In the genomic region with DNA sequence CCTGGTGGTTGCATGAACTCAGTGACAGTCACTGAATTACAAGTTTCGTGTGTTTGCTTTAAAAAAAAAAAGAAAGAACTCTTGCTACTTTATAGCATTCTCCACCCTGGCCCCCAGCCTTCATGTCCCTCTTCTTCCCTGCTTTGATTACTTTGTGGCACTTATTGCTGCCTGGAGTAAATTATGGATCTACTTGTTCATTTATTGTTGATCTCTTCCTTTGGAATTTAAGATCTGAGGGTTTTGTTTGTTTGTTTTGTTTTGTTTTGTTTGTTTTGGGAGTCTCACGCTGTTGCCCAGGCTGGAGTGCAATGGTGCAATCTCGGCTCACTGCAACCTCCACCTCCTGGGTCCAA, we compare ENCODE assay signal across 15 cellular contexts.
DNase-seq lines count a peak whose midpoint lies in the region; ATAC-seq and TF ChIP-seq lines count a peak whose summit lies in the region.
"Had no signal": no experiment of that assay in that cellular context is flagged by ENCODE, and none has a peak within 500 bp of the region (broad histone marks: within the 10 kb centered on the region; RNA-seq: fewer than 3 reads in every experiment).

No MANE protein-coding gene starts in this region.

- H3K9me3 ChIP-seq in AG04450 (ENCODE audit: control insufficient read depth, insufficient read depth, low read length): no peaks in the 10 kb centered on the region; the same call in 1 of the 2 replicates
- H3K9me3 ChIP-seq in mesenchymal stem cell (ENCODE audit: control insufficient read depth, low read length): no peaks in the 10 kb centered on the region
- no peaks in the 10 kb centered on the region for H3K9me3 ChIP-seq in psoas muscle
- H3K9me3 ChIP-seq: left lung had no signal

- CTCF ChIA-PET in AG04450 (lab: Charles Lee): interaction anchor here (0.5 to 1.3 kb wide), 4 partner anchors 209 to 249 kb away, joined by 3 read pairs; no protein-coding TSS in a partner anchor

- no peak overlapping the region for H2BK15ac ChIP-seq in mesenchymal stem cell (ENCODE audit: low read depth, poor library complexity, severe bottlenecking)

- no peak overlapping the region for H2BK12ac ChIP-seq in mesenchymal stem cell (ENCODE audit: low read length in 2 of 2)

- no peak overlapping the region for H2BK120ac ChIP-seq in mesenchymal stem cell (ENCODE audit: low read depth, low read length)

- no peak overlapping the region for H3K4ac ChIP-seq in mesenchymal stem cell (ENCODE audit: low read depth in 1 of 2, low read length in 2 of 2)

- H3K23ac ChIP-seq in mesenchymal stem cell (ENCODE audit: low read length in 2 of 2): no peak overlapping the region

- H2BK5ac ChIP-seq in mesenchymal stem cell (ENCODE audit: low read depth, low read length, poor library complexity, severe bottlenecking): no peak overlapping the region

- 84% methylated on average over 2 of the region's 3 CpGs for WGBS in mesenchymal stem cell
- WGBS in psoas muscle, 3 donors: 86 to 92% (median 88%) methylated on average over 3 of the region's 3 CpGs

- no peak overlapping the region for H2AFZ ChIP-seq in mesenchymal stem cell (ENCODE audit: low read depth, low read length)

- no peak overlapping the region for H3K4me2 ChIP-seq in mesenchymal stem cell (ENCODE audit: low read length, poor library complexity, severe bottlenecking)

- H3K27me3 Mint-ChIP-seq in activated T-helper 17 cell treated with anti-CD3 and anti-CD28 coated beads, Interleukin-2, amount 50 U/mL, for 72 hours: no peaks in the 10 kb centered on the region
- H3K27me3 Mint-ChIP-seq: stimulated activated memory B cell treated with anti-CD40 and anti-IgM and Interleukin-4, amounts not matched to agents 10 μg/mL and 1 μg/mL and 100 μg/mL, for 72 hours had no signal

- TF ChIP-seq CTCF in AG04450 (IDR thresholded peaks at IDR 0.05; ENCODE audit: low read depth, low read length) (no peak), psoas muscle (IDR thresholded peaks at IDR 0.05) (no peak)

- no peak overlapping the region for H4K91ac ChIP-seq in mesenchymal stem cell (ENCODE audit: low read length)

- H3K9ac ChIP-seq in mesenchymal stem cell (ENCODE audit: low read length): peak overlapping the region; percentile 66

- no peaks in the 10 kb centered on the region for H3K27me3 ChIP-seq in AG04450 (ENCODE audit: control insufficient read depth, insufficient read depth, low read length)
- no peaks in the 10 kb centered on the region for H3K27me3 ChIP-seq in mesenchymal stem cell (ENCODE audit: control insufficient read depth in 1 of 2, insufficient read depth in 1 of 2, low read length in 2 of 2)
- no peaks in the 10 kb centered on the region for H3K27me3 ChIP-seq in psoas muscle (ENCODE audit: insufficient read depth in 3 of 3, low read length in 2 of 3)
- H3K27me3 ChIP-seq: left lung had no signal

- no peak overlapping the region for H4K8ac ChIP-seq in mesenchymal stem cell (ENCODE audit: low read length)

- peaks cover 10% of the 10 kb centered on the region for H3K4me1 Mint-ChIP-seq in activated T-helper 17 cell treated with anti-CD3 and anti-CD28 coated beads, Interleukin-2, amount 50 U/mL, for 72 hours
- H3K4me1 Mint-ChIP-seq in stimulated activated effector memory CD8-positive, alpha-beta T cell treated with anti-CD3 and anti-CD28 coated beads, Interleukin-12 subunit alpha, Interleukin-12 subunit beta, amount 100 ng/mL, for 72 hours: peaks cover 21% of the 10 kb centered on the region

- DNase-seq in AG04450 (ENCODE audit: low read depth, low spot score) (no peak), mesenchymal stem cell (no peak), superior temporal gyrus (ENCODE audit: extremely low spot score) (no peak), psoas muscle (no peak), epidermal melanocyte (ENCODE audit: insufficient read length, low spot score) (no peak)
- DNase-seq in stimulated activated effector memory CD8-positive, alpha-beta T cell treated with anti-CD3 and anti-CD28 coated beads, Interleukin-12 subunit alpha, Interleukin-12 subunit beta, amount 100 ng/mL, for 72 hours (ENCODE audit: low spot score in 2 of 2): no peak
- DNase-seq: activated CD4-positive, CD25-positive, alpha-beta regulatory T cell; activated CD8-positive, alpha-beta memory T cell treated with anti-CD3 and anti-CD28 coated beads for 24 hours; activated effector memory CD4-positive, alpha-beta T cell treated with Interleukin-2 at 50 U/mL for 16 hours; left lung; stimulated activated CD4-positive, alpha-beta T cell treated with anti-CD3 and anti-CD28 coated beads, Interleukin-12 subunit alpha, Interleukin-12 subunit beta, amount 100 ng/mL, for 4 hours; T-helper 2 cell had no signal

- H3K4me3 Mint-ChIP-seq in activated T-helper 17 cell treated with anti-CD3 and anti-CD28 coated beads, Interleukin-2, amount 50 U/mL, for 72 hours: no peak overlapping the region
- no peak overlapping the region for H3K4me3 Mint-ChIP-seq in stimulated activated effector memory CD8-positive, alpha-beta T cell treated with anti-CD3 and anti-CD28 coated beads, Interleukin-12 subunit alpha, Interleukin-12 subunit beta, amount 100 ng/mL, for 72 hours
- H3K4me3 Mint-ChIP-seq: stimulated activated memory B cell treated with anti-CD40 and anti-IgM and Interleukin-4, amounts not matched to agents 10 μg/mL and 1 μg/mL and 100 μg/mL, for 72 hours had no signal

- H3K79me1 ChIP-seq in mesenchymal stem cell (replicated peaks; ENCODE audit: low read length, poor library complexity, severe bottlenecking): peaks cover 10% of the 10 kb centered on the region

- H3K27ac Mint-ChIP-seq in activated T-helper 17 cell treated with anti-CD3 and anti-CD28 coated beads, Interleukin-2, amount 50 U/mL, for 72 hours: peak overlapping the region; percentile 54
- peak overlapping the region; percentile 56 for H3K27ac Mint-ChIP-seq in stimulated activated effector memory CD8-positive, alpha-beta T cell treated with anti-CD3 and anti-CD28 coated beads, Interleukin-12 subunit alpha, Interleukin-12 subunit beta, amount 100 ng/mL, for 72 hours
- H3K27ac Mint-ChIP-seq: stimulated activated memory B cell treated with anti-CD40 and anti-IgM and Interleukin-4, amounts not matched to agents 10 μg/mL and 1 μg/mL and 100 μg/mL, for 72 hours had no signal

- peak overlapping the region; percentile 82 for H3K27ac ChIP-seq in AG04450 (ENCODE audit: low read depth, low read length)
- peak overlapping the region; percentile 16 for H3K27ac ChIP-seq in mesenchymal stem cell (ENCODE audit: low read length, poor library complexity, severe bottlenecking)
- no peak overlapping the region for H3K27ac ChIP-seq in psoas muscle

- no peak for ATAC-seq in activated T-helper 17 cell treated with anti-CD3 and anti-CD28 coated beads, Interleukin-2, amount 50 U/mL, for 72 hours (replicated peaks)
- ATAC-seq in stimulated activated effector memory CD8-positive, alpha-beta T cell treated with anti-CD3 and anti-CD28 coated beads, Interleukin-12 subunit alpha, Interleukin-12 subunit beta, amount 100 ng/mL, for 72 hours: no peak
- ATAC-seq in HG02938 (IDR thresholded peaks at IDR 0.05; ENCODE audit: unreplicated experiment) (no peak), psoas muscle (no peak)
- ATAC-seq: stimulated activated memory B cell treated with anti-CD40 and anti-IgM and Interleukin-4, amounts not matched to agents 10 μg/mL and 1 μg/mL and 100 μg/mL, for 72 hours had no signal

- no peak overlapping the region for H3K18ac ChIP-seq in mesenchymal stem cell (ENCODE audit: low read depth in 1 of 2, low read length in 2 of 2)

- intact Hi-C loops in psoas muscle (cut with DNase I): no loop called here

- no peak overlapping the region for H3K4me3 ChIP-seq in AG04450 (ENCODE audit: low read depth, low read length)
- H3K4me3 ChIP-seq in mesenchymal stem cell (ENCODE audit: insufficient read depth in 1 of 2, low read depth in 1 of 2, low read length in 2 of 2): no peak overlapping the region
- H3K4me3 ChIP-seq in psoas muscle: no peak overlapping the region
- H3K4me3 ChIP-seq: left lung had no signal

- H3K4me1 ChIP-seq in mesenchymal stem cell (ENCODE audit: control insufficient read depth, insufficient read depth, low read depth, low read length): peaks cover 21% of the 10 kb centered on the region
- peaks cover 10% of the 10 kb centered on the region for H3K4me1 ChIP-seq in psoas muscle

- POLR2A ChIA-PET in AG04450 (lab: Yijun Ruan, JAX): interaction anchor here (0.6 to 1.3 kb wide), 5 partner anchors 16 to 87 kb away, joined by 3 to 5 read pairs (median 4); no protein-coding TSS in a partner anchor

- H3K14ac ChIP-seq in mesenchymal stem cell (ENCODE audit: low read length in 2 of 2): no peak overlapping the region

- H3K36me3 Mint-ChIP-seq in activated T-helper 17 cell treated with anti-CD3 and anti-CD28 coated beads, Interleukin-2, amount 50 U/mL, for 72 hours (ENCODE audit: low read depth): peaks cover 98% of the 10 kb centered on the region
- H3K36me3 Mint-ChIP-seq in stimulated activated effector memory CD8-positive, alpha-beta T cell treated with anti-CD3 and anti-CD28 coated beads, Interleukin-12 subunit alpha, Interleukin-12 subunit beta, amount 100 ng/mL, for 72 hours: peaks cover 100% of the 10 kb centered on the region

- H3K36me3 ChIP-seq in mesenchymal stem cell (ENCODE audit: control insufficient read depth in 1 of 2, insufficient read depth in 2 of 2, low read depth in 1 of 2, low read length in 2 of 2) (peaks cover 29 to 50% of the 10 kb centered on the region in 2 experiments), psoas muscle (ENCODE audit: insufficient read depth in 1 of 2, low read depth in 1 of 2) (peaks cover 0 to 42% of the 10 kb centered on the region in 2 donors)

- no peak overlapping the region for H2AK5ac ChIP-seq in mesenchymal stem cell (ENCODE audit: low read length, severe bottlenecking)

- H3K9me3 Mint-ChIP-seq in activated T-helper 17 cell treated with anti-CD3 and anti-CD28 coated beads, Interleukin-2, amount 50 U/mL, for 72 hours: no peaks in the 10 kb centered on the region
- no peaks in the 10 kb centered on the region for H3K9me3 Mint-ChIP-seq in stimulated activated effector memory CD8-positive, alpha-beta T cell treated with anti-CD3 and anti-CD28 coated beads, Interleukin-12 subunit alpha, Interleukin-12 subunit beta, amount 100 ng/mL, for 72 hours
- H3K9me3 Mint-ChIP-seq: stimulated activated memory B cell treated with anti-CD40 and anti-IgM and Interleukin-4, amounts not matched to agents 10 μg/mL and 1 μg/mL and 100 μg/mL, for 72 hours had no signal
